Comparison of ENCODE assay signal across 8 cellular contexts in the genomic region with DNA sequence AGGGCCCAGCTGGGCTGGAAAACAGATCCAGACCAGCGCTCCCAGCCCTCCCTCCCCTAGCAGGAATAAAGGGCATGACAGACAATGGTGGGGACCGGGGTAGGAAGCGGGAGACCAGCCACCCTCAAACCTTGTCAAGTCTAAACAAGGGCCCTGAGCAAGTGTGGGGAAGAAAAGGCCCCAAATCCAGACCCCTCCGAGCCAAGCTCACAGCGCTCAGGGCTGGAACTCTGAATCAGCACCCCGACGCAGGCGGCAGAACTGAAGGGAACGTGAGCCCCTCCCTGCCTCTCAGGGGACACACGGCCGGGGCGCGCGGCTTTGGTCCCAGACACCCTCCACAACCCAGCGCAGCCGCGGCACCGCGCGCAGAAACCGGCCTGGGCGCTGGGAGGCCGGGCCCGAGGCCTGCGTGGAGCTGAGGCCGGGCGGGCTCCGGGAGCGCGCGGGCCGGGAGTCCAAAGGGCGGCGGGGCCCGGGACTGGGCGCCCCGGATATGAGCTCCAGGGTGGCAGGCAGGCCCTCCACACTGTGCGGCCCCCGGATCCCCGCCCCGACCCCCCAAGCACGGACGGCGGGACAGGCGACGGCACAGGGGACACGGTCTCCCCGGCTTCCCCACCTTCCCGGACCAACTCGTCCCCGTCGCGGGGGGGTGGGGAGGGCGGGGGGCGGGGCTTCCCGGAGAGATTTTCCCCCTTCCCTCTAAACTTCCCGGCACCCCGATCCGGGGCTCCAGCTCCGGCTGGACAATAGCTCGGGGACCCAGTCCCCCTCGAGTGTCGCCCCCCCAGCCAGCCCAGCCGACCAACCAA. TPM values are rescaled to one million over a fixed set of nuclear protein-coding genes. Genes with fewer than 3 reads are reported as not detected.
A peak's percentile ranks its signal among the peaks of the same experiment; 100 is the strongest.
DNase-seq lines count a peak whose midpoint lies in the region; ATAC-seq and TF ChIP-seq lines count a peak whose summit lies in the region.

No MANE protein-coding gene starts in this region.

- H3K4me3 ChIP-seq in A673 (ENCODE audit: low read depth, low read length, poor library complexity, severe bottlenecking) (peak overlapping the region; percentile 71), ascending aorta (peak overlapping the region; percentile 96 to 98), iPS-18c (ENCODE audit: insufficient read depth, low read depth, low read length) (peak overlapping the region; percentile 66)

- H3K36me3 Mint-ChIP-seq in stimulated activated effector memory CD8-positive, alpha-beta T cell treated with anti-CD3 and anti-CD28 coated beads, Interleukin-12 subunit alpha, Interleukin-12 subunit beta, amount 100 ng/mL, for 72 hours: peaks cover 6% of the 10 kb centered on the region

- H3K27ac ChIP-seq in A673 (ENCODE audit: low read depth, low read length, poor library complexity, severe bottlenecking) (peak overlapping the region; percentile 34), ascending aorta (peak overlapping the region; percentile 99 to 100)

- POLR2A ChIA-PET in A673 (lab: Charles Lee; ENCODE audit: low non-redundant PET) (no interaction called here), HEK293T (lab: Yijun Ruan, JAX) (interaction anchor here (1.1 to 1.9 kb wide), 3 partner anchors 25 to 28 kb away, joined by 3 to 7 read pairs (median 6); a partner anchor contains a TSS)

- TF ChIP-seq CTCF in A673 (conservative IDR thresholded peaks at IDR 0.05; ENCODE audit: low read depth, low read length) (no peak), ascending aorta (IDR thresholded peaks at IDR 0.05) (no peak)

- H3K9me3 ChIP-seq in A673 (ENCODE audit: low read depth, low read length, poor library complexity, severe bottlenecking) (no peaks in the 10 kb centered on the region), ascending aorta (no peaks in the 10 kb centered on the region), iPS-18c (ENCODE audit: control insufficient read depth, insufficient read depth, low read length) (peaks cover 2% of the 10 kb centered on the region)

- CTCF ChIA-PET in A673 (lab: Charles Lee) (no interaction called here), HEK293T (lab: Yijun Ruan, JAX) (interaction anchor here (0.6 kb wide), 1 partner anchor 241 kb away, joined by 4 read pairs; no protein-coding TSS in a partner anchor)

- H3K27ac Mint-ChIP-seq in stimulated activated effector memory CD8-positive, alpha-beta T cell treated with anti-CD3 and anti-CD28 coated beads, Interleukin-12 subunit alpha, Interleukin-12 subunit beta, amount 100 ng/mL, for 72 hours: no peak overlapping the region

- peak; percentile 63 for DNase-seq in A673 (ENCODE audit: low spot score)
- peak; percentile 49 for DNase-seq in HEK293T (ENCODE audit: extremely low spot score)
- peak in 1 of 2 donors; percentile 79 for DNase-seq in ascending aorta (ENCODE audit: low spot score in 2 of 2)
- DNase-seq in stimulated activated effector memory CD8-positive, alpha-beta T cell treated with anti-CD3 and anti-CD28 coated beads, Interleukin-12 subunit alpha, Interleukin-12 subunit beta, amount 100 ng/mL, for 72 hours (ENCODE audit: low spot score in 2 of 2): no peak
- no peak for DNase-seq in activated CD4-positive, alpha-beta T cell treated with anti-CD3 and anti-CD28 coated beads for 4 hours
- DNase-seq in OCI-M1 (lab: John Stamatoyannopoulos, UW): no peak

- H3K4me1 ChIP-seq in A673 (ENCODE audit: insufficient read depth, low read length, poor library complexity, severe bottlenecking): peaks cover 44% of the 10 kb centered on the region
- H3K4me1 ChIP-seq in ascending aorta: peaks cover 21 to 38% of the 10 kb centered on the region in 2 donors

- H3K36me3 ChIP-seq in A673 (ENCODE audit: insufficient read depth, low read length, poor library complexity, severe bottlenecking) (no peaks in the 10 kb centered on the region), ascending aorta (no peaks in the 10 kb centered on the region)

- H3K4me1 Mint-ChIP-seq in stimulated activated effector memory CD8-positive, alpha-beta T cell treated with anti-CD3 and anti-CD28 coated beads, Interleukin-12 subunit alpha, Interleukin-12 subunit beta, amount 100 ng/mL, for 72 hours: peaks cover 36% of the 10 kb centered on the region

- H3K27me3 ChIP-seq in A673 (replicated peaks; ENCODE audit: insufficient read depth, low read depth, low read length, poor library complexity) (no peaks in the 10 kb centered on the region), ascending aorta (no peaks in the 10 kb centered on the region)

- BruUV-seq in A673 (replicated peaks; lab: Mats Ljungman, UMichigan): no TSS peak

- ATAC-seq in stimulated activated effector memory CD8-positive, alpha-beta T cell treated with anti-CD3 and anti-CD28 coated beads, Interleukin-12 subunit alpha, Interleukin-12 subunit beta, amount 100 ng/mL, for 72 hours: no peak
- ATAC-seq in HG02678 (IDR thresholded peaks at IDR 0.05; ENCODE audit: unreplicated experiment): no peak

- H3K4me3 Mint-ChIP-seq in stimulated activated effector memory CD8-positive, alpha-beta T cell treated with anti-CD3 and anti-CD28 coated beads, Interleukin-12 subunit alpha, Interleukin-12 subunit beta, amount 100 ng/mL, for 72 hours: peak overlapping the region; percentile 54

- intact Hi-C loops in A673 (cut with micrococcal nuclease; ENCODE audit: unreplicated experiment): no loop called here
- intact Hi-C loops in ascending aorta (cut with DNase I): loop anchor here (2.0 to 5.0 kb wide), 3 partner anchors 43 to 701 kb away; a partner anchor contains a TSS

- H3K9me3 Mint-ChIP-seq in stimulated activated effector memory CD8-positive, alpha-beta T cell treated with anti-CD3 and anti-CD28 coated beads, Interleukin-12 subunit alpha, Interleukin-12 subunit beta, amount 100 ng/mL, for 72 hours: no peaks in the 10 kb centered on the region

TF ChIP-seq in HEK293T, 16 proteins besides CTCF, POLR2A, EP300 and RAD21:
- TF ChIP-seq BHLHE40 (IDR thresholded peaks at IDR 0.05; ENCODE audit: borderline replicate concordance) (no peak), NFRKB (IDR thresholded peaks at IDR 0.05) (no peak), SUZ12 (IDR thresholded peaks at IDR 0.05) (no peak), CTBP1 (IDR thresholded peaks at IDR 0.05; ENCODE audit: borderline replicate concordance) (no peak), FOXM1 (IDR thresholded peaks at IDR 0.05; ENCODE audit: borderline replicate concordance) (no peak), LEF1 (IDR thresholded peaks at IDR 0.05; ENCODE audit: borderline replicate concordance) (no peak), SP1 (IDR thresholded peaks at IDR 0.05) (no peak), TARDBP (IDR thresholded peaks at IDR 0.05) (no peak), FOXA1 (IDR thresholded peaks at IDR 0.05) (no peak), L3MBTL2 (conservative IDR thresholded peaks at IDR 0.05) (no peak), FOXK2 (IDR thresholded peaks at IDR 0.05) (no peak), ZNF384 (IDR thresholded peaks at IDR 0.05) (no peak)
- TF ChIP-seq, protein P1, sequence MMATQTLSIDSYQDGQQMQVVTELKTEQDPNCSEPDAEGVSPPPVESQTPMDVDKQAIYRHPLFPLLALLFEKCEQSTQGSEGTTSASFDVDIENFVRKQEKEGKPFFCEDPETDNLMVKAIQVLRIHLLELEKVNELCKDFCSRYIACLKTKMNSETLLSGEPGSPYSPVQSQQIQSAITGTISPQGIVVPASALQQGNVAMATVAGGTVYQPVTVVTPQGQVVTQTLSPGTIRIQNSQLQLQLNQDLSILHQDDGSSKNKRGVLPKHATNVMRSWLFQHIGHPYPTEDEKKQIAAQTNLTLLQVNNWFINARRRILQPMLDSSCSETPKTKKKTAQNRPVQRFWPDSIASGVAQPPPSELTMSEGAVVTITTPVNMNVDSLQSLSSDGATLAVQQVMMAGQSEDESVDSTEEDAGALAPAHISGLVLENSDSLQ (IDR thresholded peaks at IDR 0.05): no peak

RNA-seq across cellular contexts. Expression of a gene that starts 0.6 kb away (rescaled TPM):
- total RNA-seq in A673 (2021) (10.3 and 17.0 TPM in 2 replicates), ascending aorta (19.8 TPM)

RNA-seq across cellular contexts. Expression of a gene that starts 16.5 kb away (rescaled TPM):
- total RNA-seq in A673 (2021) (0.66 TPM in 1 of 2 replicates, not detected in the other), ascending aorta (not detected)

RNA-seq across cellular contexts. Expression of a gene that starts 28.0 kb away (rescaled TPM):
- total RNA-seq in A673 (2021): 1,064 and 1,085 TPM in 2 replicates
- 643 TPM for total RNA-seq in ascending aorta

RNA-seq across cellular contexts. Expression of a gene that starts 44.1 kb away (rescaled TPM):
- total RNA-seq in A673 (2021) (19.2 and 23.4 TPM in 2 replicates), ascending aorta (0.32 TPM)

Comparison
In these comparisons a context has a peak if more than half of its experiments do, and no peak if none do; other contexts are left out.
1. DNase-seq: peak in A673 (single experiment) and HEK293T (single experiment); none in stimulated activated effector memory CD8-positive, alpha-beta T cell treated with anti-CD3 and anti-CD28 coated beads, Interleukin-12 subunit alpha, Interleukin-12 subunit beta, amount 100 ng/mL, for 72 hours (0 of 2), activated CD4-positive, alpha-beta T cell treated with anti-CD3 and anti-CD28 coated beads for 4 hours (0 of 2) and OCI-M1 (single experiment).
2. Peak in every context shown above with its lines, with median percentiles within 50 percentile points of each other: H3K4me3 ChIP-seq.